ENCODE assay signal across 21 cellular contexts in genomic region chr7:41581041-41581440, GRCh38.
"Had no signal": no experiment of that assay in that cellular context is flagged by ENCODE, and none has a peak within 500 bp of the region (broad histone marks: within the 10 kb centered on the region; RNA-seq: fewer than 3 reads in every experiment).

No MANE protein-coding gene starts in this region.

- DNase-seq: activated CD4-positive, alpha-beta T cell treated with anti-CD3 and anti-CD28 coated beads, Interleukin-2, amount 10 ng/mL, durations not matched to agents 24 days and 14 days; activated CD8-positive, alpha-beta T cell treated with anti-CD3 and anti-CD28 coated beads for 36 hours; activated naive CD4-positive, alpha-beta T cell treated with anti-CD3 and anti-CD28 coated beads for 36 hours; activated T-cell treated with anti-CD3 and anti-CD28 coated beads, Interleukin-2, amount 50 U/mL, for 24 hours; aorta; cerebellar nuclear complex; effector CD8-positive, alpha-beta T cell; immature natural killer cell; mesendoderm; natural killer cell; sigmoid colon; stimulated activated CD4-positive, alpha-beta T cell treated with anti-CD3 and anti-CD28 coated beads, Interleukin-12 subunit alpha, Interleukin-12 subunit beta, amount 100 ng/mL, for 4 hours; stimulated activated CD4-positive, alpha-beta T cell treated with anti-CD3 and anti-CD28 coated beads, Interleukin-1b, Interleukin-23, amount 100 ng/mL, for 48 hours; stimulated activated naive CD8-positive, alpha-beta T cell treated with anti-CD3 and anti-CD28 coated beads, Interleukin-15, Interleukin-2, amounts not matched to agents 100 U/mL and 50 U/mL, for 24 hours; substantia nigra; uterus had no signal

- H3K4me1 ChIP-seq: breast epithelium, esophagus muscularis mucosa, parathyroid adenoma, sigmoid colon, tibial nerve, uterus had no signal

- H3K36me3 ChIP-seq: breast epithelium, esophagus muscularis mucosa, neutrophil, sigmoid colon, tibial nerve, uterus had no signal

- H3K27ac ChIP-seq: breast epithelium, esophagus muscularis mucosa, neutrophil, parathyroid adenoma, sigmoid colon, tibial nerve, uterus had no signal

- H3K9ac ChIP-seq: parathyroid adenoma had no signal

- H3K9me3 ChIP-seq: breast epithelium, esophagus muscularis mucosa, neutrophil, sigmoid colon, tibial nerve, uterus had no signal

- H3K27me3 ChIP-seq: breast epithelium, esophagus muscularis mucosa, neutrophil, sigmoid colon, tibial nerve, uterus had no signal

- H3K4me3 ChIP-seq: breast epithelium, esophagus muscularis mucosa, sigmoid colon, tibial nerve, uterus had no signal

- ATAC-seq: activated CD8-positive, alpha-beta T cell treated with anti-CD3 and anti-CD28 coated beads for 36 hours; natural killer cell; stimulated activated naive CD8-positive, alpha-beta T cell treated with anti-CD3 and anti-CD28 coated beads, Interleukin-15, Interleukin-2, amounts not matched to agents 100 U/mL and 50 U/mL, for 24 hours had no signal
